Comparison of ENCODE assay signal across 17 cellular contexts in the genomic region with DNA sequence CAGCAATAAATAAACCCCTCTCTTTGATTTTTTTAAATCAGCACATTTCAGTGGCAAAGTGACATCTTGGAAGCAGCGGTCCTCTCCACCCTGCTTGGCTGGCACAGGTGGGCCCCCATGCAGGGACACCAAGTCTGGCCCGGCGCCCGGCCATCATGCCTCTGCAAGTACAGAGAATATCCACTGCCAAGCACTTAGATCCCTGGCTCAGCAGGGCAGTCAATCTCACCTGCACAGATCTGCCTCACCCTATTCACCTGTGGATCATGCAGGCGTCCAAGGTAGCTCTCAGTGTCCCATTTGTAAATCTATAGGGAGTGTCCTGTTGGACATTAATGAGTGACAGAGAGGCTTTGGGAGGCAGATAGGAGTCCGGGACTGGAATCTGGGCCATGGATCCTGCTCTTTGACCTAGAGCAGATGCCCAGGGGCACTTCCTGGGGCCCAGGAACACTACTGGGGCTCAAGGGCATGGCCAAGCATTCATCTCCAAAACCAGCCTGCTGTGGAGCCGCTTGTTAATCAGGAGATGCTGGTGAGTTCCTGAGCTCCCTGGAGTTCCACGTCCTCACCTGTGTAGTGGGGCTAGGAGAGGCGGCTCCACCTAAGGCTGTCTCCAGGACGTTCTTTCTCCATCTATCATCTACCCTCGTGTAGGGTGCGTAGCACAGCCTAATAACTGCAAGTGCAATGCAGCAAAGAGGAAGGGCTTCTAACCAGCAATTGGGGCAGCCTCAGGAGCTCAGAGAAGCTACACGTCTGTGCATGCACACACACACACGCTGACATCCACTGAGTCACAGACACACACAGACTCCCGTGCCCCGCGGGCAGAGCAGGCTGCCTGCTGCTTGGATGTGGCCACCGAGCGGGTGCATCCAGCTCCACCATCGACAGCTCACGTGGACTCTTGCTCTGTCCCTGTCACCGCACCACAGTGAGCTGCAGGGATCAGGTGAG.
DNase-seq lines count a peak whose midpoint lies in the region; ATAC-seq and TF ChIP-seq lines count a peak whose summit lies in the region.
"Had no signal": no experiment of that assay in that cellular context is flagged by ENCODE, and none has a peak within 500 bp of the region (broad histone marks: within the 10 kb centered on the region; RNA-seq: fewer than 3 reads in every experiment).

No MANE protein-coding gene starts in this region.

- no peaks in the 10 kb centered on the region for H3K36me3 ChIP-seq in sigmoid colon
- H3K36me3 ChIP-seq: tibial artery had no signal

- no peaks in the 10 kb centered on the region for H3K27me3 ChIP-seq in sigmoid colon
- H3K27me3 ChIP-seq: tibial artery had no signal

- no peak for TF ChIP-seq EP300 in sigmoid colon (IDR thresholded peaks at IDR 0.05)

- no peaks in the 10 kb centered on the region for H3K9me3 ChIP-seq in sigmoid colon
- H3K9me3 ChIP-seq: tibial artery had no signal

- intact Hi-C loops in sigmoid colon (cut with DNase I) = no loop called here

- H3K4me3 ChIP-seq in sigmoid colon = no peak overlapping the region
- H3K4me3 ChIP-seq: lung, tibial artery had no signal

- no peak for TF ChIP-seq CTCF in sigmoid colon (IDR thresholded peaks at IDR 0.05)

- no peak for TF ChIP-seq POLR2A in sigmoid colon (IDR thresholded peaks at IDR 0.05)

- H3K27ac ChIP-seq in epithelial cell of prostate (no peak overlapping the region), sigmoid colon (no peak overlapping the region)
- H3K27ac ChIP-seq: tibial artery had no signal

- no peak for ATAC-seq in GM18517 (IDR thresholded peaks at IDR 0.05; ENCODE audit: unreplicated experiment)
- ATAC-seq: T-cell had no signal

- DNase-seq in NCI-H2171 treated with DMSO at 0.1 percent for 48 hours (lab: John Stamatoyannopoulos, UW) = peak; percentile 26
- no peak for DNase-seq in NCI-H2171 (lab: John Stamatoyannopoulos, UW)
- peak; percentile 39 for DNase-seq in NCI-H69 (lab: John Stamatoyannopoulos, UW)
- peak; percentile 73 for DNase-seq in epithelial cell of prostate (ENCODE audit: low read depth, low spot score)
- DNase-seq in sigmoid colon = peak; percentile 60
- DNase-seq in NCI-H446 (lab: John Stamatoyannopoulos, UW) = no peak
- DNase-seq in AG20443 (ENCODE audit: low spot score) = no peak
- DNase-seq: activated CD4-positive, alpha-beta T cell treated with anti-CD3 and anti-CD28 coated beads, Interleukin-2, amount 50 U/mL, for 1 hour; activated naive CD4-positive, alpha-beta T cell treated with anti-CD3 and anti-CD28 coated beads, Interleukin-2, amount 50 U/mL, for 16 hours; immature natural killer cell; NCI-H2227 treated with DMSO at 0.1 percent for 48 hours; occipital lobe; stimulated activated naive CD4-positive, alpha-beta T cell treated with Interleukin-2 at 50 U/mL for 16 hours; T-cell; tibial artery had no signal

- H3K4me1 ChIP-seq in sigmoid colon = peaks cover 0 to 14% (median under 1%) of the 10 kb centered on the region in 4 donors
- H3K4me1 ChIP-seq: tibial artery had no signal

- 86 to 88% methylated on average over 22 of the region's 22 CpGs for WGBS in sigmoid colon, 2 donors

Comparison
In these comparisons a context has a peak if more than half of its experiments do, and no peak if none do; other contexts are left out.
1. DNase-seq: peak in NCI-H2171 treated with DMSO at 0.1 percent for 48 hours (single experiment), NCI-H69 (single experiment), epithelial cell of prostate (single experiment) and sigmoid colon (single experiment); none in NCI-H2171 (single experiment), NCI-H446 (0 of 2) and AG20443 (single experiment).